18 cellular contexts compared by ENCODE assay signal in genomic region chrX:50769389-50770063, GRCh38. TPM values are rescaled to one million over a fixed set of nuclear protein-coding genes. Genes with fewer than 3 reads are reported as not detected.
A peak's percentile ranks its signal among the peaks of the same experiment; 100 is the strongest.
DNase-seq lines count a peak whose midpoint lies in the region; ATAC-seq, FAIRE-seq and TF ChIP-seq lines count a peak whose summit lies in the region.
"Had no signal": no experiment of that assay in that cellular context is flagged by ENCODE, and none has a peak within 500 bp of the region (broad histone marks: within the 10 kb centered on the region; RNA-seq: fewer than 3 reads in every experiment).

No MANE protein-coding gene starts in this region.

- no peak overlapping the region for H2BK5ac ChIP-seq in H1 (ENCODE audit: low read depth, low read length)

- H4K5ac ChIP-seq in H1 (ENCODE audit: insufficient read length, low read depth, low read length) = no peak overlapping the region

- DNase-seq in heart left ventricle (peak in 3 of 5 donors; percentile 17 to 29 (median 22)), left cardiac atrium (no peak), H1 (ENCODE audit: low read depth in 1 of 2, low spot score in 2 of 2) (no peak), mesothelial cell of epicardium (ENCODE audit: low spot score in 2 of 2, unreplicated experiment in 2 of 2) (no peak), PC-9 (no peak), NCI-H2029 (lab: John Stamatoyannopoulos, UW) (no peak)
- DNase-seq: activated CD4-positive, alpha-beta T cell treated with anti-CD3 and anti-CD28 coated beads, Interleukin-2, amount 50 U/mL, for 1 hour; activated T-cell treated with anti-CD3 and anti-CD28 coated beads, Interleukin-2, amount 50 U/mL, for 24 hours; CD4-positive, CD25-positive, alpha-beta regulatory T cell; cortex of kidney; EL; H7; KG1; NCI-H1417 treated with DMSO at 0.1 percent for 48 hours; SJCRH30 had no signal

- no peak for FAIRE-seq in H1 (lab: Jason Lieb, UNC)
- FAIRE-seq: A549 had no signal

- no peak overlapping the region for H3K4me3 ChIP-seq in heart left ventricle
- H3K4me3 ChIP-seq in H1 (ENCODE audit: extremely low read depth in 1 of 4, insufficient read depth in 2 of 4, low read depth in 3 of 4, low read length in 4 of 4) = no peak overlapping the region
- H3K4me3 ChIP-seq in PC-9 = no peak overlapping the region
- H3K4me3 ChIP-seq: A549, SJCRH30 had no signal

- no peaks in the 10 kb centered on the region for H3K27me3 Mint-ChIP-seq in mesothelial cell of epicardium (ENCODE audit: low read depth)

- TF ChIP-seq POLR2A in heart left ventricle (IDR thresholded peaks at IDR 0.05) (no peak), H1 (IDR thresholded peaks at IDR 0.05; ENCODE audit: control extremely low read depth in 1 of 2, low read depth in 2 of 2, low read length in 2 of 2) (no peak)

- H3K56ac ChIP-seq in H1 (replicated peaks; ENCODE audit: insufficient read length, low read depth, low read length) = no peak overlapping the region

- ATAC-seq in heart left ventricle (peak; percentile 67 to 88 (median 82)), left cardiac atrium (no peak), HG02623 (IDR thresholded peaks at IDR 0.05; ENCODE audit: unreplicated experiment) (no peak)
- ATAC-seq: A549 had no signal

- H3K4me3 Mint-ChIP-seq in mesothelial cell of epicardium = no peak overlapping the region
- H3K4me3 Mint-ChIP-seq: activated T-cell treated with anti-CD3 and anti-CD28 coated beads, Interleukin-2, amount 50 U/mL, for 24 hours; CD4-positive, CD25-positive, alpha-beta regulatory T cell had no signal

- no peak overlapping the region for H3K14ac ChIP-seq in H1 (ENCODE audit: insufficient read length)

- H3K79me1 ChIP-seq in H1 (ENCODE audit: low read depth, low read length) = no peaks in the 10 kb centered on the region

- H3K9me3 ChIP-seq in heart left ventricle (no peaks in the 10 kb centered on the region), H1 (ENCODE audit: insufficient read depth in 2 of 2, low read depth in 1 of 2, low read length in 1 of 2) (no peaks in the 10 kb centered on the region), PC-9 (ENCODE audit: insufficient read depth, low read depth) (no peaks in the 10 kb centered on the region)
- H3K9me3 ChIP-seq: A549, SJCRH30 had no signal

- H3K23ac ChIP-seq in H1 (ENCODE audit: insufficient read length) = no peak overlapping the region

- intact Hi-C loops in heart left ventricle (cut with DNase I) = loop anchor here in 2 of 10 donors (2.0 to 10.0 kb wide), 2 partner anchors 45 kb away; partner anchors contain the start of gene SHROOM4 (in 2 of the 2)
- intact Hi-C loops in left cardiac atrium (cut with DNase I) = no loop called here
- intact Hi-C loops in PC-9 (cut with micrococcal nuclease; ENCODE audit: unreplicated experiment) = no loop called here

- peak overlapping the region; percentile 96 for H3K27ac Mint-ChIP-seq in mesothelial cell of epicardium
- H3K27ac Mint-ChIP-seq: activated T-cell treated with anti-CD3 and anti-CD28 coated beads, Interleukin-2, amount 50 U/mL, for 24 hours; CD4-positive, CD25-positive, alpha-beta regulatory T cell had no signal

- TF ChIP-seq RAD21 in H1 (IDR thresholded peaks at IDR 0.05 in 1 of 2, conservative IDR thresholded peaks at IDR 0.05 in 1 of 2; ENCODE audit: low read depth in 2 of 2, low read length in 2 of 2) = no peak

- no peak overlapping the region for H2BK12ac ChIP-seq in H1 (ENCODE audit: low read depth, low read length)

- H3K36me3 Mint-ChIP-seq in mesothelial cell of epicardium = no peaks in the 10 kb centered on the region
- H3K36me3 Mint-ChIP-seq: CD4-positive, CD25-positive, alpha-beta regulatory T cell had no signal

- H4K91ac ChIP-seq in H1 (replicated peaks; ENCODE audit: insufficient read length, low read length) = no peak overlapping the region

- H3K79me2 ChIP-seq in H1 (ENCODE audit: control insufficient read depth in 1 of 2, insufficient read depth in 2 of 2, low read length in 2 of 2) (no peaks in the 10 kb centered on the region), PC-9 (ENCODE audit: low read depth) (no peaks in the 10 kb centered on the region)

- H2BK20ac ChIP-seq in H1 (ENCODE audit: low read length) = no peak overlapping the region

- no peak overlapping the region for H3K4me2 ChIP-seq in H1 (ENCODE audit: insufficient read depth in 1 of 2, low read depth in 2 of 2, low read length in 2 of 2)
- no peak overlapping the region for H3K4me2 ChIP-seq in PC-9
- H3K4me2 ChIP-seq: A549 had no signal

- H3K27me3 ChIP-seq in heart left ventricle = peaks cover 0 to 9% (median 0%) of the 10 kb centered on the region in 9 donors
- H3K27me3 ChIP-seq in H1 (replicated peaks in 1 of 4; ENCODE audit: control insufficient read depth in 3 of 4, extremely low read depth in 1 of 4, insufficient read depth in 3 of 4, low read length in 3 of 4) = no peaks in the 10 kb centered on the region
- no peaks in the 10 kb centered on the region for H3K27me3 ChIP-seq in PC-9 (ENCODE audit: insufficient read depth, low read depth)
- H3K27me3 ChIP-seq: SJCRH30 had no signal

- 77 to 85% (median 84%) methylated on average over 5 of the region's 5 CpGs for WGBS in heart left ventricle, 4 donors
- 95% methylated on average over 5 of the region's 5 CpGs; no CpG with 5 or more reads in 1 of the 2 experiments for WGBS in H1 (ENCODE audit: extremely low coverage in 1 of 2, insufficient coverage in 1 of 2, insufficient read length in 1 of 2, insufficient replicate concordance in 2 of 2, low coverage in 1 of 2, low lambda C conversion rate in 2 of 2, missing lambda C conversion rate in 1 of 2), 2 experiments

- H2BK120ac ChIP-seq in H1 (replicated peaks; ENCODE audit: low read depth, low read length) = no peak overlapping the region

- H2BK15ac ChIP-seq in H1 (ENCODE audit: low read length) = no peak overlapping the region

- peaks cover 35% of the 10 kb centered on the region for H3K4me1 Mint-ChIP-seq in mesothelial cell of epicardium
- H3K4me1 Mint-ChIP-seq: CD4-positive, CD25-positive, alpha-beta regulatory T cell had no signal

- H3K18ac ChIP-seq in H1 (ENCODE audit: extremely low read depth, low read length) = no peak overlapping the region

- H4K8ac ChIP-seq in H1 (ENCODE audit: extremely low read depth, insufficient read depth, low read length) = no peak overlapping the region

- BruUV-seq in PC-9 (replicated peaks; lab: Mats Ljungman, UMichigan) = no TSS peak

- no peaks in the 10 kb centered on the region for H3K36me3 ChIP-seq in heart left ventricle
- no peaks in the 10 kb centered on the region for H3K36me3 ChIP-seq in H1 (ENCODE audit: control insufficient read depth in 2 of 4, insufficient read depth in 4 of 4, low read length in 3 of 4)
- H3K36me3 ChIP-seq in PC-9 (ENCODE audit: low read depth) = no peaks in the 10 kb centered on the region
- H3K36me3 ChIP-seq: SJCRH30 had no signal

- peaks cover 3% of the 10 kb centered on the region for H3K9me3 Mint-ChIP-seq in mesothelial cell of epicardium
- H3K9me3 Mint-ChIP-seq: activated T-cell treated with anti-CD3 and anti-CD28 coated beads, Interleukin-2, amount 50 U/mL, for 24 hours; CD4-positive, CD25-positive, alpha-beta regulatory T cell had no signal

- TF ChIP-seq CTCF in heart left ventricle (IDR thresholded peaks at IDR 0.05) (no peak), H1 (IDR thresholded peaks at IDR 0.05; ENCODE audit: control extremely low read depth in 1 of 3, insufficient read depth in 1 of 3, low read depth in 1 of 3, low read length in 3 of 3) (no peak), mesothelial cell of epicardium (IDR thresholded peaks at IDR 0.05; ENCODE audit: unreplicated experiment) (no peak), PC-9 (conservative IDR thresholded peaks at IDR 0.05) (no peak)

- H4K20me1 ChIP-seq in H1 (replicated peaks in 1 of 2; ENCODE audit: control insufficient read depth in 1 of 2, insufficient read depth in 2 of 2, low read length in 2 of 2) = no peaks in the 10 kb centered on the region
- no peaks in the 10 kb centered on the region for H4K20me1 ChIP-seq in PC-9 (ENCODE audit: insufficient read depth)

- no peaks in the 10 kb centered on the region for H3K9me2 ChIP-seq in PC-9 (ENCODE audit: insufficient read depth)

- peak overlapping the region in 3 of 12 donors; percentile 5 to 29 (median 21) for H3K27ac ChIP-seq in heart left ventricle
- H3K27ac ChIP-seq in H1 (ENCODE audit: low read depth, low read length) = no peak overlapping the region
- peak overlapping the region; percentile 59 for H3K27ac ChIP-seq in temporal lobe (ENCODE audit: low read depth, low read length)
- H3K27ac ChIP-seq in PC-9 = no peak overlapping the region
- H3K27ac ChIP-seq: A549, SJCRH30 had no signal

- H3F3A ChIP-seq in PC-9 (ENCODE audit: insufficient read depth, low read depth) = no peaks in the 10 kb centered on the region

- no peak overlapping the region for H2AFZ ChIP-seq in H1 (ENCODE audit: low read length)
- H2AFZ ChIP-seq in PC-9 = no peak overlapping the region

- peaks cover 0 to 24% (median 3%) of the 10 kb centered on the region in 12 donors for H3K4me1 ChIP-seq in heart left ventricle
- H3K4me1 ChIP-seq in H1 (replicated peaks in 1 of 4; ENCODE audit: control insufficient read depth in 3 of 4, insufficient read depth in 4 of 4, low read length in 3 of 4) = no peaks in the 10 kb centered on the region
- no peaks in the 10 kb centered on the region for H3K4me1 ChIP-seq in PC-9 (replicated peaks; ENCODE audit: insufficient read depth)
- H3K4me1 ChIP-seq: A549, SJCRH30 had no signal

- no peak overlapping the region for H3K4ac ChIP-seq in H1 (replicated peaks; ENCODE audit: insufficient read length, low read depth, low read length)

- POLR2A ChIA-PET in H1 (lab: Charles Lee; ENCODE audit: partially characterized antibody) = no interaction called here
- POLR2A ChIA-PET in PC-9 (lab: Charles Lee; ENCODE audit: unreplicated experiment) = no interaction called here

- H2AK5ac ChIP-seq in H1 (ENCODE audit: low read depth, low read length) = 0 out of 2 replicates have a peak overlapping the region, but pooled peaks have one; percentile 6

- no peaks in the 10 kb centered on the region for H3K23me2 ChIP-seq in H1 (ENCODE audit: low read depth, low read length)

- CTCF ChIA-PET in H1 (lab: Charles Lee; ENCODE audit: partially characterized antibody) (interaction anchor here (0.9 kb wide), 1 partner anchor 97 kb away, joined by 3 read pairs; no protein-coding TSS in a partner anchor), PC-9 (lab: Charles Lee) (no interaction called here)

- no peak overlapping the region for H3K9ac ChIP-seq in H1 (replicated peaks in 1 of 4; ENCODE audit: extremely low read depth in 1 of 4, low read depth in 3 of 4, low read length in 3 of 4)

- no peak for TF ChIP-seq EP300 in H1 (IDR thresholded peaks at IDR 0.05; ENCODE audit: borderline replicate concordance in 1 of 2, low read depth in 2 of 2, low read length in 2 of 2)

RNA-seq across cellular contexts. Expression of gene SHROOM4, which starts 44.5 kb away (rescaled TPM):
- 10 to 100 TPM in 6 of 9 donors, 1 to 10 TPM in 3; 8.1 to 25.5 (median 11.2) TPM for total RNA-seq in heart left ventricle
- 1 to 10 TPM; 7.1 to 8.5 TPM for polyA plus RNA-seq in heart left ventricle
- 10 to 100 TPM in 1 of 2 donors, 1 to 10 TPM in 1; 8.3 to 19.0 TPM for total RNA-seq in left cardiac atrium
- total RNA-seq in H1 (2021; fragmentation: NEBNext Ultra II Directional; extraction: Animal tissue kit (Norgen Biotek cat#: 25700)) = 5.6 and 5.9 TPM in 2 replicates
- polyA plus RNA-seq in H1 (2011; rRNA removed) = 1.6 and 1.7 TPM in 2 replicates
- 2.6 TPM for polyA plus RNA-seq in H1 (2011; cell fraction: cytosol; rRNA removed)
- 3.9 TPM for polyA plus RNA-seq in H1 (2011; cell fraction: nucleus; rRNA removed)
- 1.2 to 3.7 TPM (median 1.8 TPM) in 4 replicates for polyA plus RNA-seq in H1 (2012, experiment 1 of 2)
- 0.51 TPM for polyA plus RNA-seq in H1 (2012, experiment 2 of 2)
- 3.7 TPM for polyA plus RNA-seq in H1 (2013, experiment 1 of 2)
- polyA plus RNA-seq in H1 (2013, experiment 2 of 2) = 3.6 TPM
- 8.2 and 8.3 TPM in 2 replicates for polyA minus RNA-seq in H1 (2011; rRNA and poly(A)+ RNA removed)
- 4.6 TPM for polyA minus RNA-seq in H1 (2011; cell fraction: cytosol; rRNA and poly(A)+ RNA removed)
- 7.9 TPM for polyA minus RNA-seq in H1 (2011; cell fraction: nucleus; rRNA and poly(A)+ RNA removed)
- total RNA-seq in mesothelial cell of epicardium = 15.1 to 15.4 TPM (median 15.4 TPM) in 3 replicates
- 2.0 TPM for total RNA-seq in temporal lobe
- total RNA-seq in PC-9 (2021) = 0.85 and 1.1 TPM in 2 replicates
- polyA plus RNA-seq: A549; CD4-positive, CD25-positive, alpha-beta regulatory T cell had no signal

Comparison
In these comparisons a context has a peak if more than half of its experiments do, and no peak if none do; other contexts are left out.
1. ATAC-seq: peak in heart left ventricle (4 of 4); none in left cardiac atrium (0 of 2) and HG02623 (single experiment).
2. DNase-seq: peak in heart left ventricle (3 of 5); none in left cardiac atrium (single experiment), H1 (0 of 2), mesothelial cell of epicardium (0 of 2), PC-9 (0 of 2) and NCI-H2029 (single experiment).